In the genomic region with DNA sequence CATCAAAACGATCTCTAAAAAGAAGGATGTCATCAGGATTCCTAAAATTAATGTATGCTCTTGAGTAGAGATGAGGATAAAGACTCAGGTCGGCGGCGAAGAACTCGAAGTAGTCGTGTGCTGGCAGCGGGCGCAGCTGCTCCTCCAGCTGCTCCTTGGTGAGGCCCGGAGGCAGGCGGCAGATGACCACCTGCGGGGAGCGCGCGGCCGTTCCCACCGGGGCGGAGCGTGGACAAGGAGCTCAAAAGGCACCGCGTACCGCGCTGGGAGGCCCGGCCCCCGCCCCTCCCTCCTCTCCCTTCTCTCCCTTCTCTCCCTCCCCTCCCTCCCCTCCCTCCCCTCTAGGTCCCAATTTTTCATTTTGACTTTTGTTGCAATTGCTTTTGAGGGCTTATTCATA, we compare ENCODE assay signal across 8 cellular contexts. TPM values are rescaled to one million over a fixed set of nuclear protein-coding genes. Genes with fewer than 3 reads are reported as not detected.
DNase-seq lines count a peak whose midpoint lies in the region; ATAC-seq and TF ChIP-seq lines count a peak whose summit lies in the region.
"Not testable (repeated sequence)": the region's sequence is repeated elsewhere in the genome, so short reads cannot be mapped to it uniquely, and the experiment has no call there.

No MANE protein-coding gene starts in this region.

- not testable (repeated sequence) for H3K4me3 ChIP-seq in WERI-Rb-1 (ENCODE audit: low read depth, low read length); body of pancreas; heart right ventricle; lower lobe of right lung; aorta (ENCODE audit: low read length in 2 of 2)
- H3K4me3 ChIP-seq in neural progenitor cell = peak overlapping the region; percentile 38

- H2AFZ ChIP-seq in neural progenitor cell (replicated peaks) = not testable (repeated sequence)

- H3K36me3 Mint-ChIP-seq in neural progenitor cell = not testable (repeated sequence)

- not testable (repeated sequence) for H3K9me3 ChIP-seq in WERI-Rb-1 (ENCODE audit: severe bottlenecking); body of pancreas; heart right ventricle; lower lobe of right lung; neural progenitor cell (ENCODE audit: low read depth); aorta (ENCODE audit: control insufficient read depth, low read length)

- not testable (repeated sequence) for H3K27ac Mint-ChIP-seq in neural progenitor cell

- WGBS in body of pancreas, 2 donors = 10 to 23% methylated on average over 22 to 24 of the region's 24 CpGs
- 16 to 19% methylated on average over 10 to 24 of the region's 24 CpGs for WGBS in heart right ventricle, 2 donors
- 6 to 24% methylated on average over 10 to 24 of the region's 24 CpGs for WGBS in aorta, 2 donors

- not testable (repeated sequence) for H4K20me1 ChIP-seq in neural progenitor cell (ENCODE audit: low read depth)

- H3K27ac ChIP-seq in WERI-Rb-1; body of pancreas; heart right ventricle; lower lobe of right lung; neural progenitor cell; aorta (ENCODE audit: low read depth in 1 of 2, low read length in 2 of 2): not testable (repeated sequence)

- peaks cover 12% of the 10 kb centered on the region for H3F3A ChIP-seq in neural progenitor cell (ENCODE audit: low read depth)

- DNase-seq in NCI-H146 (lab: John Stamatoyannopoulos, UW) (peak; percentile 31), WERI-Rb-1 (peak; percentile 48), body of pancreas (peak in 1 of 4 donors; percentile 6), neural progenitor cell (ENCODE audit: low spot score) (peak; percentile 49)
- DNase-seq in heart right ventricle, lower lobe of right lung, aorta: not testable (repeated sequence)

- H3K4me1 Mint-ChIP-seq in neural progenitor cell = peaks cover 17% of the 10 kb centered on the region

- H3K27me3 Mint-ChIP-seq in neural progenitor cell (ENCODE audit: insufficient read depth, low read depth) = not testable (repeated sequence)

- ATAC-seq in GM21825 (IDR thresholded peaks at IDR 0.05; ENCODE audit: unreplicated experiment) (peak; percentile 72), body of pancreas (peak; percentile 73), heart right ventricle (peak in 5 of 8 donors; percentile 46 to 66 (median 55)), lower lobe of right lung (peak; percentile 57 to 65), aorta (ENCODE audit: low FRiP score) (peak; percentile 56)

- intact Hi-C loops in body of pancreas (cut with DNase I); heart right ventricle (cut with DNase I); lower lobe of right lung (cut with DNase I); aorta (cut with DNase I): not testable (repeated sequence)

- H3K9me3 Mint-ChIP-seq in neural progenitor cell = not testable (repeated sequence)

- not testable (repeated sequence) for H3K79me2 ChIP-seq in neural progenitor cell (ENCODE audit: low read depth)

- not testable (repeated sequence) for H3K36me3 ChIP-seq in WERI-Rb-1; body of pancreas (replicated peaks in 1 of 2; ENCODE audit: insufficient read depth in 1 of 2, low read depth in 2 of 2); heart right ventricle; lower lobe of right lung; neural progenitor cell; aorta (ENCODE audit: control insufficient read depth in 1 of 2, insufficient read depth in 2 of 2, low read length in 1 of 2)

- not testable (repeated sequence) for TF ChIP-seq POLR2A in body of pancreas (IDR thresholded peaks at IDR 0.05)

- peak overlapping the region; percentile 77 for H3K4me3 Mint-ChIP-seq in neural progenitor cell

- H3K4me2 ChIP-seq in neural progenitor cell = peak overlapping the region; percentile 88

- not testable (repeated sequence) for H3K4me1 ChIP-seq in body of pancreas; heart right ventricle; lower lobe of right lung; neural progenitor cell; aorta (ENCODE audit: control insufficient read depth in 1 of 2, insufficient read depth in 2 of 2, low read length in 2 of 2)

- not testable (repeated sequence) for H3K27me3 ChIP-seq in WERI-Rb-1 (ENCODE audit: insufficient read depth, low read depth, severe bottlenecking); body of pancreas; lower lobe of right lung (ENCODE audit: low read depth); neural progenitor cell; aorta (ENCODE audit: control insufficient read depth in 1 of 2, insufficient read depth in 2 of 2, low read length in 1 of 2)
- peaks cover 0 to 46% (median 28%) of the 10 kb centered on the region in 7 donors for H3K27me3 ChIP-seq in heart right ventricle

- not testable (repeated sequence) for H3K9ac ChIP-seq in neural progenitor cell

- not testable (repeated sequence) for TF ChIP-seq CTCF in WERI-Rb-1 (IDR thresholded peaks at IDR 0.05; ENCODE audit: low read depth, low read length); body of pancreas (IDR thresholded peaks at IDR 0.05); heart right ventricle (IDR thresholded peaks at IDR 0.05); lower lobe of right lung (IDR thresholded peaks at IDR 0.05); neural progenitor cell (IDR thresholded peaks at IDR 0.05)

RNA-seq across cellular contexts. Expression of a gene that starts 56.5 kb away (rescaled TPM):
- total RNA-seq in body of pancreas (1 to 10 TPM; 4.0 to 8.6 TPM), heart right ventricle (1 to 10 TPM in 6 of 10 donors, under 1 TPM in 4; 0.25 to 3.4 (median 1.4) TPM), lower lobe of right lung (14.1 TPM), neural progenitor cell (ENCODE audit: low replicate concordance) (5.4 and 8.2 TPM in 2 replicates), aorta (10 to 100 TPM in 1 of 2 donors, 1 to 10 TPM in 1; 2.5 to 18.6 TPM)
- polyA plus RNA-seq in heart right ventricle (1 to 10 TPM in 1 of 2 donors, under 1 TPM in 1; 0.32 to 2.2 TPM), aorta (1 to 10 TPM in 1 of 2 donors, not detected in 1; 3.2 TPM)
